Comparison of ENCODE assay signal across 1 cellular context in the genomic region with DNA sequence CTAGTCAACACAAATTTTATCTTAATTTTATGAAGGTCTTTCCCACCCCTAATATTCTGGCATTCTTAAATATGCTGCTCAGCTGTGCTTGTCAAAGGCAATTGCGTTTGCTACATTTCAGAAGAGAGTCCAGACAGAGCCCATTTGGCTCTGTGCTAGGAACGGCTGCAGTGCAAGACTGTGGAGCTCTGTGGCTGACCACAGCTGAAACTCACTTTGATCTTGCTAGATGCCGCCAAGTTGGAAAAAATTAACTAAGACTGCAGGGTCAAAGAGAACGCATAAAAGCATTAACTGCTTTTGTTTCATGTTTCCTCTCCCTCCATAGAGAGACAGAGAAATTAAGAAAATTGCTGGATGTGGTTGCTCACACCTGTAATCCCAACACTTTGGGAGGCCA.
TF ChIP-seq lines count a peak whose summit lies in the region.

No MANE protein-coding gene starts in this region.

TF ChIP-seq in HepG2, 621 proteins besides CTCF, POLR2A, EP300 and RAD21 (continued from another document and continues in another):
- TF ChIP-seq, protein P1, sequence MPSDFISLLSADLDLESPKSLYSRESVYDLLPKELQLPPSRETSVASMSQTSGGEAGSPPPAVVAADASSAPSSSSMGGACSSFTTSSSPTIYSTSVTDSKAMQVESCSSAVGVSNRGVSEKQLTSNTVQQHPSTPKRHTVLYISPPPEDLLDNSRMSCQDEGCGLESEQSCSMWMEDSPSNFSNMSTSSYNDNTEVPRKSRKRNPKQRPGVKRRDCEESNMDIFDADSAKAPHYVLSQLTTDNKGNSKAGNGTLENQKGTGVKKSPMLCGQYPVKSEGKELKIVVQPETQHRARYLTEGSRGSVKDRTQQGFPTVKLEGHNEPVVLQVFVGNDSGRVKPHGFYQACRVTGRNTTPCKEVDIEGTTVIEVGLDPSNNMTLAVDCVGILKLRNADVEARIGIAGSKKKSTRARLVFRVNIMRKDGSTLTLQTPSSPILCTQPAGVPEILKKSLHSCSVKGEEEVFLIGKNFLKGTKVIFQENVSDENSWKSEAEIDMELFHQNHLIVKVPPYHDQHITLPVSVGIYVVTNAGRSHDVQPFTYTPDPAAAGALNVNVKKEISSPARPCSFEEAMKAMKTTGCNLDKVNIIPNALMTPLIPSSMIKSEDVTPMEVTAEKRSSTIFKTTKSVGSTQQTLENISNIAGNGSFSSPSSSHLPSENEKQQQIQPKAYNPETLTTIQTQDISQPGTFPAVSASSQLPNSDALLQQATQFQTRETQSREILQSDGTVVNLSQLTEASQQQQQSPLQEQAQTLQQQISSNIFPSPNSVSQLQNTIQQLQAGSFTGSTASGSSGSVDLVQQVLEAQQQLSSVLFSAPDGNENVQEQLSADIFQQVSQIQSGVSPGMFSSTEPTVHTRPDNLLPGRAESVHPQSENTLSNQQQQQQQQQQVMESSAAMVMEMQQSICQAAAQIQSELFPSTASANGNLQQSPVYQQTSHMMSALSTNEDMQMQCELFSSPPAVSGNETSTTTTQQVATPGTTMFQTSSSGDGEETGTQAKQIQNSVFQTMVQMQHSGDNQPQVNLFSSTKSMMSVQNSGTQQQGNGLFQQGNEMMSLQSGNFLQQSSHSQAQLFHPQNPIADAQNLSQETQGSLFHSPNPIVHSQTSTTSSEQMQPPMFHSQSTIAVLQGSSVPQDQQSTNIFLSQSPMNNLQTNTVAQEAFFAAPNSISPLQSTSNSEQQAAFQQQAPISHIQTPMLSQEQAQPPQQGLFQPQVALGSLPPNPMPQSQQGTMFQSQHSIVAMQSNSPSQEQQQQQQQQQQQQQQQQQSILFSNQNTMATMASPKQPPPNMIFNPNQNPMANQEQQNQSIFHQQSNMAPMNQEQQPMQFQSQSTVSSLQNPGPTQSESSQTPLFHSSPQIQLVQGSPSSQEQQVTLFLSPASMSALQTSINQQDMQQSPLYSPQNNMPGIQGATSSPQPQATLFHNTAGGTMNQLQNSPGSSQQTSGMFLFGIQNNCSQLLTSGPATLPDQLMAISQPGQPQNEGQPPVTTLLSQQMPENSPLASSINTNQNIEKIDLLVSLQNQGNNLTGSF (CRISPR knock-in tag; IDR thresholded peaks at IDR 0.05), result no peak
- TF ChIP-seq SOX6 (IDR thresholded peaks at IDR 0.05), result no peak
- peak; percentile 37; the same call in 1 of the 2 replicates for TF ChIP-seq SOX6 (CRISPR knock-in tag; IDR thresholded peaks at IDR 0.05)
- peak; percentile 37 for TF ChIP-seq RARA (CRISPR knock-in tag; IDR thresholded peaks at IDR 0.05)
- no peak for TF ChIP-seq ZMAT3 (CRISPR knock-in tag; conservative IDR thresholded peaks at IDR 0.05)
- TF ChIP-seq LCORL (IDR thresholded peaks at IDR 0.05), result no peak
- no peak for TF ChIP-seq LCORL (CRISPR knock-in tag; IDR thresholded peaks at IDR 0.05)
- TF ChIP-seq ZNF790 (CRISPR knock-in tag; IDR thresholded peaks at IDR 0.05; ENCODE audit: borderline replicate concordance), result no peak
- TF ChIP-seq IKZF1 (IDR thresholded peaks at IDR 0.05), result no peak
- TF ChIP-seq, protein P2, sequence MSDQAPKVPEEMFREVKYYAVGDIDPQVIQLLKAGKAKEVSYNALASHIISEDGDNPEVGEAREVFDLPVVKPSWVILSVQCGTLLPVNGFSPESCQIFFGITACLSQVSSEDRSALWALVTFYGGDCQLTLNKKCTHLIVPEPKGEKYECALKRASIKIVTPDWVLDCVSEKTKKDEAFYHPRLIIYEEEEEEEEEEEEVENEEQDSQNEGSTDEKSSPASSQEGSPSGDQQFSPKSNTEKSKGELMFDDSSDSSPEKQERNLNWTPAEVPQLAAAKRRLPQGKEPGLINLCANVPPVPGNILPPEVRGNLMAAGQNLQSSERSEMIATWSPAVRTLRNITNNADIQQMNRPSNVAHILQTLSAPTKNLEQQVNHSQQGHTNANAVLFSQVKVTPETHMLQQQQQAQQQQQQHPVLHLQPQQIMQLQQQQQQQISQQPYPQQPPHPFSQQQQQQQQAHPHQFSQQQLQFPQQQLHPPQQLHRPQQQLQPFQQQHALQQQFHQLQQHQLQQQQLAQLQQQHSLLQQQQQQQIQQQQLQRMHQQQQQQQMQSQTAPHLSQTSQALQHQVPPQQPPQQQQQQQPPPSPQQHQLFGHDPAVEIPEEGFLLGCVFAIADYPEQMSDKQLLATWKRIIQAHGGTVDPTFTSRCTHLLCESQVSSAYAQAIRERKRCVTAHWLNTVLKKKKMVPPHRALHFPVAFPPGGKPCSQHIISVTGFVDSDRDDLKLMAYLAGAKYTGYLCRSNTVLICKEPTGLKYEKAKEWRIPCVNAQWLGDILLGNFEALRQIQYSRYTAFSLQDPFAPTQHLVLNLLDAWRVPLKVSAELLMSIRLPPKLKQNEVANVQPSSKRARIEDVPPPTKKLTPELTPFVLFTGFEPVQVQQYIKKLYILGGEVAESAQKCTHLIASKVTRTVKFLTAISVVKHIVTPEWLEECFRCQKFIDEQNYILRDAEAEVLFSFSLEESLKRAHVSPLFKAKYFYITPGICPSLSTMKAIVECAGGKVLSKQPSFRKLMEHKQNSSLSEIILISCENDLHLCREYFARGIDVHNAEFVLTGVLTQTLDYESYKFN (CRISPR knock-in tag; conservative IDR thresholded peaks at IDR 0.05), result peak; percentile 55
- TF ChIP-seq, protein P3, sequence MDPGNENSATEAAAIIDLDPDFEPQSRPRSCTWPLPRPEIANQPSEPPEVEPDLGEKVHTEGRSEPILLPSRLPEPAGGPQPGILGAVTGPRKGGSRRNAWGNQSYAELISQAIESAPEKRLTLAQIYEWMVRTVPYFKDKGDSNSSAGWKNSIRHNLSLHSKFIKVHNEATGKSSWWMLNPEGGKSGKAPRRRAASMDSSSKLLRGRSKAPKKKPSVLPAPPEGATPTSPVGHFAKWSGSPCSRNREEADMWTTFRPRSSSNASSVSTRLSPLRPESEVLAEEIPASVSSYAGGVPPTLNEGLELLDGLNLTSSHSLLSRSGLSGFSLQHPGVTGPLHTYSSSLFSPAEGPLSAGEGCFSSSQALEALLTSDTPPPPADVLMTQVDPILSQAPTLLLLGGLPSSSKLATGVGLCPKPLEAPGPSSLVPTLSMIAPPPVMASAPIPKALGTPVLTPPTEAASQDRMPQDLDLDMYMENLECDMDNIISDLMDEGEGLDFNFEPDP (CRISPR knock-in tag; conservative IDR thresholded peaks at IDR 0.05), result no peak
- no peak for TF ChIP-seq ZNF496 (CRISPR knock-in tag; IDR thresholded peaks at IDR 0.05; ENCODE audit: insufficient replicate concordance)
- TF ChIP-seq FOSL2 (CRISPR knock-in tag; IDR thresholded peaks at IDR 0.05), result 0 out of 2 replicates have a peak, but pooled peaks have one; percentile 5
- no peak for TF ChIP-seq ZNF3 (CRISPR knock-in tag; IDR thresholded peaks at IDR 0.05)
- no peak for TF ChIP-seq CHCHD3 (CRISPR knock-in tag; IDR thresholded peaks at IDR 0.05)
- TF ChIP-seq ZNF607 (CRISPR knock-in tag; IDR thresholded peaks at IDR 0.05; ENCODE audit: borderline replicate concordance), result 0 out of 2 replicates have a peak, but pooled peaks have one; percentile 7
- TF ChIP-seq, protein P4, sequence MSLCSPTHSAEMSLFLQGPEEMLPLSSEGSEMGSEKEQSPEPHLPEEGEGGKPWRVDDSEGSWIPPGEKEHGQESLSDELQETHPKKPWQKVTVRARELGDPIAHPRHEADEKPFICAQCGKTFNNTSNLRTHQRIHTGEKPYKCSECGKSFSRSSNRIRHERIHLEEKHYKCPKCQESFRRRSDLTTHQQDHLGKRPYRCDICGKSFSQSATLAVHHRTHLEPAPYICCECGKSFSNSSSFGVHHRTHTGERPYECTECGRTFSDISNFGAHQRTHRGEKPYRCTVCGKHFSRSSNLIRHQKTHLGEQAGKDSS (CRISPR knock-in tag; IDR thresholded peaks at IDR 0.05; ENCODE audit: borderline replicate concordance, low read depth), result no peak
- no peak for TF ChIP-seq ZNF614 (CRISPR knock-in tag; IDR thresholded peaks at IDR 0.05; ENCODE audit: borderline replicate concordance)
- TF ChIP-seq KMT2B (CRISPR knock-in tag; IDR thresholded peaks at IDR 0.05), result 0 out of 2 replicates have a peak, but pooled peaks have one; percentile 4
- no peak for TF ChIP-seq SMAD9 (CRISPR knock-in tag; IDR thresholded peaks at IDR 0.05)
- no peak for TF ChIP-seq DNMT3B (CRISPR knock-in tag; conservative IDR thresholded peaks at IDR 0.05)
- TF ChIP-seq ZNF761 (CRISPR knock-in tag; conservative IDR thresholded peaks at IDR 0.05), result 0 out of 2 replicates have a peak, but pooled peaks have one; percentile 36
- TF ChIP-seq MYC (CRISPR knock-in tag; IDR thresholded peaks at IDR 0.05; ENCODE audit: borderline replicate concordance), result no peak
- no peak for TF ChIP-seq KDM4B (CRISPR knock-in tag; IDR thresholded peaks at IDR 0.05)
- TF ChIP-seq TBX2 (CRISPR knock-in tag; IDR thresholded peaks at IDR 0.05; ENCODE audit: borderline replicate concordance), result peak; percentile 53; the same call in 1 of the 2 replicates
- TF ChIP-seq SALL1 (CRISPR knock-in tag; IDR thresholded peaks at IDR 0.05), result peak; percentile 23; the same call in 1 of the 2 replicates
- TF ChIP-seq NFE2L2 (IDR thresholded peaks at IDR 0.05; ENCODE audit: low read length), result no peak
- peak; percentile 54; the same call in 1 of the 2 replicates for TF ChIP-seq POLR2G (IDR thresholded peaks at IDR 0.05; ENCODE audit: low read depth, low read length)
- TF ChIP-seq SOX5 (CRISPR knock-in tag; IDR thresholded peaks at IDR 0.05; ENCODE audit: borderline replicate concordance), result peak; percentile 71; the same call in 1 of the 2 replicates
- TF ChIP-seq AGO1 (IDR thresholded peaks at IDR 0.05; ENCODE audit: low read depth, low read length, poor library complexity, severe bottlenecking), result no peak
- TF ChIP-seq SNAI1 (CRISPR knock-in tag; IDR thresholded peaks at IDR 0.05; ENCODE audit: borderline replicate concordance), result no peak
- TF ChIP-seq, protein P5, sequence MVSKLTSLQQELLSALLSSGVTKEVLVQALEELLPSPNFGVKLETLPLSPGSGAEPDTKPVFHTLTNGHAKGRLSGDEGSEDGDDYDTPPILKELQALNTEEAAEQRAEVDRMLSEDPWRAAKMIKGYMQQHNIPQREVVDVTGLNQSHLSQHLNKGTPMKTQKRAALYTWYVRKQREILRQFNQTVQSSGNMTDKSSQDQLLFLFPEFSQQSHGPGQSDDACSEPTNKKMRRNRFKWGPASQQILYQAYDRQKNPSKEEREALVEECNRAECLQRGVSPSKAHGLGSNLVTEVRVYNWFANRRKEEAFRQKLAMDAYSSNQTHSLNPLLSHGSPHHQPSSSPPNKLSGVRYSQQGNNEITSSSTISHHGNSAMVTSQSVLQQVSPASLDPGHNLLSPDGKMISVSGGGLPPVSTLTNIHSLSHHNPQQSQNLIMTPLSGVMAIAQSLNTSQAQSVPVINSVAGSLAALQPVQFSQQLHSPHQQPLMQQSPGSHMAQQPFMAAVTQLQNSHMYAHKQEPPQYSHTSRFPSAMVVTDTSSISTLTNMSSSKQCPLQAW (CRISPR knock-in tag; IDR thresholded peaks at IDR 0.05), result 0 out of 2 replicates have a peak, but pooled peaks have one; percentile 21
- 0 out of 2 replicates have a peak, but pooled peaks have one; percentile 37 for TF ChIP-seq MED1 (CRISPR knock-in tag; IDR thresholded peaks at IDR 0.05)
- no peak for TF ChIP-seq ZNF672 (CRISPR knock-in tag; IDR thresholded peaks at IDR 0.05)
- no peak for TF ChIP-seq ZNF446 (CRISPR knock-in tag; IDR thresholded peaks at IDR 0.05)
- 0 out of 2 replicates have a peak, but pooled peaks have one; percentile 21 for TF ChIP-seq TAF1 (CRISPR knock-in tag; IDR thresholded peaks at IDR 0.05)
- TF ChIP-seq NFE2L1 (CRISPR knock-in tag; IDR thresholded peaks at IDR 0.05; ENCODE audit: borderline replicate concordance), result no peak
- TF ChIP-seq, protein P6, sequence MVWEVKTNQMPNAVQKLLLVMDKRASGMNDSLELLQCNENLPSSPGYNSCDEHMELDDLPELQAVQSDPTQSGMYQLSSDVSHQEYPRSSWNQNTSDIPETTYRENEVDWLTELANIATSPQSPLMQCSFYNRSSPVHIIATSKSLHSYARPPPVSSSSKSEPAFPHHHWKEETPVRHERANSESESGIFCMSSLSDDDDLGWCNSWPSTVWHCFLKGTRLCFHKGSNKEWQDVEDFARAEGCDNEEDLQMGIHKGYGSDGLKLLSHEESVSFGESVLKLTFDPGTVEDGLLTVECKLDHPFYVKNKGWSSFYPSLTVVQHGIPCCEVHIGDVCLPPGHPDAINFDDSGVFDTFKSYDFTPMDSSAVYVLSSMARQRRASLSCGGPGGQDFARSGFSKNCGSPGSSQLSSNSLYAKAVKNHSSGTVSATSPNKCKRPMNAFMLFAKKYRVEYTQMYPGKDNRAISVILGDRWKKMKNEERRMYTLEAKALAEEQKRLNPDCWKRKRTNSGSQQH (CRISPR knock-in tag; IDR thresholded peaks at IDR 0.05; ENCODE audit: low read depth), result no peak
- TF ChIP-seq, protein P7, sequence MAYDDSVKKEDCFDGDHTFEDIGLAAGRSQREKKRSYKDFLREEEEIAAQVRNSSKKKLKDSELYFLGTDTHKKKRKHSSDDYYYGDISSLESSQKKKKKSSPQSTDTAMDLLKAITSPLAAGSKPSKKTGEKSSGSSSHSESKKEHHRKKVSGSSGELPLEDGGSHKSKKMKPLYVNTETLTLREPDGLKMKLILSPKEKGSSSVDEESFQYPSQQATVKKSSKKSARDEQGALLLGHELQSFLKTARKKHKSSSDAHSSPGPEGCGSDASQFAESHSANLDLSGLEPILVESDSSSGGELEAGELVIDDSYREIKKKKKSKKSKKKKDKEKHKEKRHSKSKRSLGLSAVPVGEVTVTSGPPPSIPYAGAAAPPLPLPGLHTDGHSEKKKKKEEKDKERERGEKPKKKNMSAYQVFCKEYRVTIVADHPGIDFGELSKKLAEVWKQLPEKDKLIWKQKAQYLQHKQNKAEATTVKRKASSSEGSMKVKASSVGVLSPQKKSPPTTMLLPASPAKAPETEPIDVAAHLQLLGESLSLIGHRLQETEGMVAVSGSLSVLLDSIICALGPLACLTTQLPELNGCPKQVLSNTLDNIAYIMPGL (CRISPR knock-in tag; IDR thresholded peaks at IDR 0.05; ENCODE audit: borderline replicate concordance in 1 of 2, low read depth in 1 of 2), result peak in 1 of 2 experiments; percentile 22; a peak in 1 of 4 replicates
- no peak for TF ChIP-seq NR3C1 (CRISPR knock-in tag; IDR thresholded peaks at IDR 0.05)
- TF ChIP-seq SKI (IDR thresholded peaks at IDR 0.05; ENCODE audit: partially characterized antibody), result no peak
- TF ChIP-seq, protein P8, sequence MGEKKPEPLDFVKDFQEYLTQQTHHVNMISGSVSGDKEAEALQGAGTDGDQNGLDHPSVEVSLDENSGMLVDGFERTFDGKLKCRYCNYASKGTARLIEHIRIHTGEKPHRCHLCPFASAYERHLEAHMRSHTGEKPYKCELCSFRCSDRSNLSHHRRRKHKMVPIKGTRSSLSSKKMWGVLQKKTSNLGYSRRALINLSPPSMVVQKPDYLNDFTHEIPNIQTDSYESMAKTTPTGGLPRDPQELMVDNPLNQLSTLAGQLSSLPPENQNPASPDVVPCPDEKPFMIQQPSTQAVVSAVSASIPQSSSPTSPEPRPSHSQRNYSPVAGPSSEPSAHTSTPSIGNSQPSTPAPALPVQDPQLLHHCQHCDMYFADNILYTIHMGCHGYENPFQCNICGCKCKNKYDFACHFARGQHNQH (CRISPR knock-in tag; IDR thresholded peaks at IDR 0.05), result no peak
- TF ChIP-seq, protein P9, sequence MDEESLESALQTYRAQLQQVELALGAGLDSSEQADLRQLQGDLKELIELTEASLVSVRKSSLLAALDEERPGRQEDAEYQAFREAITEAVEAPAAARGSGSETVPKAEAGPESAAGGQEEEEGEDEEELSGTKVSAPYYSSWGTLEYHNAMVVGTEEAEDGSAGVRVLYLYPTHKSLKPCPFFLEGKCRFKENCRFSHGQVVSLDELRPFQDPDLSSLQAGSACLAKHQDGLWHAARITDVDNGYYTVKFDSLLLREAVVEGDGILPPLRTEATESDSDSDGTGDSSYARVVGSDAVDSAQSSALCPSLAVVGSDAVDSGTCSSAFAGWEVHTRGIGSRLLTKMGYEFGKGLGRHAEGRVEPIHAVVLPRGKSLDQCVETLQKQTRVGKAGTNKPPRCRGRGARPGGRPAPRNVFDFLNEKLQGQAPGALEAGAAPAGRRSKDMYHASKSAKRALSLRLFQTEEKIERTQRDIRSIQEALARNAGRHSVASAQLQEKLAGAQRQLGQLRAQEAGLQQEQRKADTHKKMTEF (CRISPR knock-in tag; IDR thresholded peaks at IDR 0.05), result no peak
- TF ChIP-seq ZNF260 (CRISPR knock-in tag; IDR thresholded peaks at IDR 0.05; ENCODE audit: borderline replicate concordance, low read depth), result no peak
